Comparison of ENCODE assay signal across 26 cellular contexts in genomic region chr9:126672634-126673284, GRCh38. TPM values are rescaled to one million over a fixed set of nuclear protein-coding genes. Genes with fewer than 3 reads are reported as not detected.
"Had no signal": no experiment of that assay in that cellular context is flagged by ENCODE, and none has a peak within 500 bp of the region (broad histone marks: within the 10 kb centered on the region; RNA-seq: fewer than 3 reads in every experiment).

No MANE protein-coding gene starts in this region.

- H3K4me2 ChIP-seq: hepatocyte had no signal

- DNase-seq: activated CD4-positive, alpha-beta T cell treated with anti-CD3 and anti-CD28 coated beads for 4 hours; activated CD4-positive, alpha-beta T cell treated with anti-CD3 and anti-CD28 coated beads, Interleukin-2, amount 50 U/mL, for 4 hours; activated CD8-positive, alpha-beta memory T cell treated with anti-CD3 and anti-CD28 coated beads for 24 hours; activated effector memory CD4-positive, alpha-beta T cell treated with Interleukin-2 at 50 U/mL for 16 hours; activated naive CD4-positive, alpha-beta T cell treated with Interleukin-2 at 50 U/mL for 16 hours; anterior cingulate cortex; dermis blood vessel endothelial cell; effector CD8-positive, alpha-beta T cell; erythroblast; gastrocnemius medialis; left colon; midbrain; naive thymus-derived CD8-positive, alpha-beta T cell; stimulated activated CD4-positive, alpha-beta T cell treated with anti-CD3 and anti-CD28 coated beads, Interleukin-2, amount 100 ng/mL, for 48 hours; stimulated activated naive CD4-positive, alpha-beta T cell treated with Interleukin-2 at 50 U/mL for 16 hours; T-helper 2 cell; testis; transverse colon had no signal

- H3K27me3 ChIP-seq: testis had no signal

- H2AFZ ChIP-seq: hepatocyte had no signal

- H3K9me3 Mint-ChIP-seq: memory B cell; naive thymus-derived CD8-positive, alpha-beta T cell; neural crest cell had no signal

- H3K27ac ChIP-seq: gastrocnemius medialis, hepatocyte, right lobe of liver, testis, transverse colon had no signal

- H3K4me3 ChIP-seq: gastrocnemius medialis, hepatocyte, right lobe of liver, testis, transverse colon had no signal

- H3K36me3 Mint-ChIP-seq: activated naive CD8-positive, alpha-beta T cell; memory B cell had no signal

- H3K27ac Mint-ChIP-seq: activated naive CD8-positive, alpha-beta T cell; memory B cell; naive thymus-derived CD8-positive, alpha-beta T cell had no signal

- H3K79me2 ChIP-seq: hepatocyte had no signal

- ATAC-seq: gastrocnemius medialis; left colon; naive thymus-derived CD8-positive, alpha-beta T cell had no signal

- H3K9me3 ChIP-seq: gastrocnemius medialis, right lobe of liver, testis, transverse colon had no signal

- FAIRE-seq: colon, keratinocyte, urothelium cell line had no signal

- H3K36me3 ChIP-seq: gastrocnemius medialis, right lobe of liver, transverse colon had no signal

- H3K4me3 Mint-ChIP-seq: activated naive CD8-positive, alpha-beta T cell; memory B cell; naive thymus-derived CD8-positive, alpha-beta T cell; neural crest cell had no signal

- H3K4me1 ChIP-seq: gastrocnemius medialis, right lobe of liver, transverse colon had no signal

RNA-seq across cellular contexts. Expression of gene LMX1B, which starts 59.0 kb away (rescaled TPM):
- total RNA-seq: dermis blood vessel endothelial cell; hepatocyte; naive thymus-derived CD8-positive, alpha-beta T cell; right lobe of liver had no signal
- polyA plus RNA-seq: naive thymus-derived CD8-positive, alpha-beta T cell had no signal
